ENCODE assay signal across 31 cellular contexts in genomic region chr7:23026164-23026563, GRCh38. TPM values are rescaled to one million over a fixed set of nuclear protein-coding genes. Genes with fewer than 3 reads are reported as not detected.
DNase-seq lines count a peak whose midpoint lies in the region; ATAC-seq and TF ChIP-seq lines count a peak whose summit lies in the region.
"Had no signal": no experiment of that assay in that cellular context is flagged by ENCODE, and none has a peak within 500 bp of the region (broad histone marks: within the 10 kb centered on the region; RNA-seq: fewer than 3 reads in every experiment).

No MANE protein-coding gene starts in this region.

- ATAC-seq in esophagus mucosa (peak; percentile 58), psoas muscle (peak in 3 of 4 donors; percentile 61 to 72 (median 68)), GM18519 (IDR thresholded peaks at IDR 0.05; ENCODE audit: low FRiP score, unreplicated experiment) (no peak), GM19023 (IDR thresholded peaks at IDR 0.05; ENCODE audit: unreplicated experiment) (no peak)
- ATAC-seq: activated CD8-positive, alpha-beta memory T cell treated with anti-CD3 and anti-CD28 coated beads, Interleukin-2, amount 10 ng/mL, durations not matched to agents 7 days and 5 days; HCT116; HepG2; right cardiac atrium; stimulated activated naive CD8-positive, alpha-beta T cell treated with anti-CD3 and anti-CD28 coated beads, Interleukin-15, amount 100 ng/mL, for 72 hours had no signal

- H3K4me1 ChIP-seq in GM23248 (ENCODE audit: insufficient read depth), result peaks cover 16% of the 10 kb centered on the region
- H3K4me1 ChIP-seq in psoas muscle, result peaks cover 6% of the 10 kb centered on the region

- H4K20me1 ChIP-seq in GM23248 (ENCODE audit: insufficient read depth), result no peaks in the 10 kb centered on the region

- peaks cover 19% of the 10 kb centered on the region for H3F3A ChIP-seq in GM23248 (ENCODE audit: insufficient read depth)

- H3K4me3 ChIP-seq in GM23248 (no peak overlapping the region), psoas muscle (no peak overlapping the region)
- H3K4me3 ChIP-seq: left ventricle myocardium inferior, SK-N-MC, spleen, thoracic aorta, uterus had no signal

- no peak overlapping the region for H3K9ac ChIP-seq in GM23248

- H3K27me3 ChIP-seq in GM23248 (replicated peaks; ENCODE audit: insufficient read depth) (no peaks in the 10 kb centered on the region), psoas muscle (ENCODE audit: insufficient read depth in 3 of 3, low read length in 2 of 3) (no peaks in the 10 kb centered on the region)
- H3K27me3 ChIP-seq: spleen, uterus had no signal

- no peaks in the 10 kb centered on the region for H3K79me2 ChIP-seq in GM23248 (ENCODE audit: insufficient read depth)

- H3K36me3 ChIP-seq in GM23248 (ENCODE audit: low read depth) (no peaks in the 10 kb centered on the region), psoas muscle (ENCODE audit: insufficient read depth in 1 of 2, low read depth in 1 of 2) (peaks cover 0 to 2% of the 10 kb centered on the region in 2 donors)
- H3K36me3 ChIP-seq: left ventricle myocardium inferior, spleen, thoracic aorta, uterus had no signal

- CTCF ChIA-PET in RWPE1 (lab: Yijun Ruan, JAX), result no interaction called here

- H2AFZ ChIP-seq in GM23248, result no peak overlapping the region

- TF ChIP-seq CTCF in RWPE1 (conservative IDR thresholded peaks at IDR 0.05; ENCODE audit: low read depth) (no peak), psoas muscle (IDR thresholded peaks at IDR 0.05) (no peak)

- 76 to 77% methylated on average over 4 of the region's 4 CpGs for WGBS in GM23248 (ENCODE audit: low coverage in 1 of 2, low lambda C conversion rate in 2 of 2, missing lambda C conversion rate in 2 of 2), 2 experiments
- 69 to 86% (median 85%) methylated on average over 4 of the region's 4 CpGs for WGBS in psoas muscle, 3 donors

- H3K4me2 ChIP-seq in GM23248 (ENCODE audit: unreplicated experiment), result no peak overlapping the region

- intact Hi-C loops in psoas muscle (cut with DNase I), result no loop called here

- DNase-seq in GM23248 (peak; percentile 63), RWPE1 (ENCODE audit: low spot score) (peak; percentile 38), psoas muscle (no peak), islet precursor cell (no peak)
- DNase-seq: activated CD4-positive, alpha-beta T cell treated with anti-CD3 and anti-CD28 coated beads, Interleukin-2, amount 50 U/mL, for 1 hour; activated CD4-positive, CD25-positive, alpha-beta regulatory T cell; activated CD8-positive, alpha-beta memory T cell treated with anti-CD3 and anti-CD28 coated beads, Interleukin-2, amount 10 ng/mL, durations not matched to agents 7 days and 5 days; activated naive CD4-positive, alpha-beta T cell; activated T-cell treated with anti-CD3 and anti-CD28 coated beads, Interleukin-2, amount 50 U/mL, for 48 hours; Caco-2; dermis blood vessel endothelial cell; DMS53; left ventricle myocardium inferior; NCI-H1092; NCI-H1694; NCI-H82; posterior cingulate gyrus; right cardiac atrium; RPMI8226; spleen; stimulated activated naive CD8-positive, alpha-beta T cell treated with anti-CD3 and anti-CD28 coated beads, Interleukin-15, amount 100 ng/mL, for 72 hours; T-helper 1 cell; uterus had no signal

- H3K9me3 ChIP-seq in GM23248 (ENCODE audit: low read depth) (no peaks in the 10 kb centered on the region), psoas muscle (no peaks in the 10 kb centered on the region)
- H3K9me3 ChIP-seq: Caco-2, left ventricle myocardium inferior, spleen, thoracic aorta, uterus had no signal

- in situ Hi-C loops in GM23248 (cut with MboI), result no loop called here

- H3K27ac ChIP-seq in GM23248 (no peak overlapping the region), RWPE1 (no peak overlapping the region), psoas muscle (no peak overlapping the region)
- H3K27ac ChIP-seq: C4-2B, left ventricle myocardium inferior, SK-N-MC, spleen, thoracic aorta, uterus had no signal

- no peaks in the 10 kb centered on the region for H3K9me2 ChIP-seq in GM23248 (ENCODE audit: insufficient read depth)

- POLR2A ChIA-PET in RWPE1 (lab: Yijun Ruan, JAX; ENCODE audit: low non-redundant PET), result no interaction called here

RNA-seq across cellular contexts. Expression of gene HYCC1, which starts 12.2 kb away (rescaled TPM):
- total RNA-seq in GM23248 (2014; rRNA removed; shearing (Covaris generic)), result 55.6 and 59.2 TPM in 2 replicates
- polyA plus RNA-seq in GM23248 (2016; fragmentation: Nextera tagmentation; extraction: Ambion mirVana) (56.9 and 62.9 TPM in 2 replicates), psoas muscle (10 to 100 TPM; 14.6 to 30.1 (median 15.6) TPM)
- total RNA-seq in esophagus mucosa (44.2 TPM), psoas muscle (10 to 100 TPM; 24.0 to 63.9 (median 50.5) TPM)

Comparison
In these comparisons a context has a peak if more than half of its experiments do, and no peak if none do; other contexts are left out.
1. DNase-seq: peak in GM23248 (single experiment) and RWPE1 (single experiment); none in psoas muscle (0 of 2) and islet precursor cell (single experiment).
2. ATAC-seq: peak in esophagus mucosa (single experiment) and psoas muscle (3 of 4); none in GM18519 (single experiment) and GM19023 (single experiment).